In the genomic region with DNA sequence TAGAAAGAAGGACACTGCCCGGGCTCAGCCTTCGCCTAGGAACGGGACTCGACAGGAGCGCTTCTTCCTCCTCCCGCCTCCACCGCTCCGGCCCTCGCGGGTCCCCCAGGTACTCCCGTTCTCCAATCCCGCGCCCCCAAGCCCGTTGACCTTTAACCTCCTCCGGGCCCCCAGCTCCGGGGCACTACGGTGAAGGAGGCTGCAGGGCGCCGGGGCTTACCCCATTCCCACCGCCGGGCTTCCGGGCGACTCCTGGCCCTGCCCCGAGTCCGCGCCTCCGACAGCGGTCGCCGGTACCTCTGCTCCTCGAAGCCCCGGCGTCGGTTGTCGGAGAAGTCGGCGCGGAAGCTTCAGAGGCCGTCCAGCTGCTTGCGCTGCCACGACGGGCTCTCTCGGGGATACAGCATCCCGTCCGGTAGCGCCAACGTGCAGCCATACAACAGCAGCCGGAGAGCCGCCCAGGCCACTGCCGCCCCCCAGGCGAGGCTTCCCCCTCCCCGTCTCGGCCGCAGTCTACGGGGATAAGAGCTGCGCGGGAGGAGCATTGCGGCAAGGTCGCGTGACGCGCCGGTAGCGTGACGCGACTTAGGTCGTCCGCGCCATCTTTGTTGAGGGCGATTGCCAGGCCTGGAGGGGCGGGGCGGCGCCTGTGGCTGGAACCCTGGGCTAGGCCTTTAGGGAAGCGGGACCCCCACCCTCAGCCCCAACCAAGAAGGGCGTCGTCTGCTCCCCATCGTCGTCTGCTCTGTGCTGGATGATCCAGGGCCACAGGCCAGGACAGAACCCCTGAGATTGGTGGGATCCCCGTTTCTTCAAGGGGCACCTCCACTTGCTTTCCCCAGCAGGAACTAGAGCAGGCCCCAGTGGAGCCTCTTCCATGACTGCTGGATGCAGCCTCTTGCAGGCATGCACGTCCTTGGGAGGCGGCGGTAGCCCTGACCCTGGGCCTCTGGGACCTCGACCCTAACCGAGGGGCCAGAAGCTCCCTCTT, we compare ENCODE assay signal across 1 cellular context.
TF ChIP-seq lines count a peak whose summit lies in the region.

No MANE protein-coding gene starts in this region.

TF ChIP-seq in K562, 482 proteins besides CTCF, POLR2A, EP300 and RAD21 (continued from another document and continues in another):
- TF ChIP-seq ZBTB12 (CRISPR knock-in tag; IDR thresholded peaks at IDR 0.05) (peak; percentile 90), XRCC3 (IDR thresholded peaks at IDR 0.05) (no peak), CBFA2T2 (conservative IDR thresholded peaks at IDR 0.05) (peak; percentile 40), RNF219 (CRISPR knock-in tag; IDR thresholded peaks at IDR 0.05) (no peak), ARID2 (IDR thresholded peaks at IDR 0.05) (no peak), NRF1 (conservative IDR thresholded peaks at IDR 0.05 in 1 of 2, IDR thresholded peaks at IDR 0.05 in 1 of 2) (peak; percentile 85 to 89), NR2F6 (CRISPR knock-in tag; IDR thresholded peaks at IDR 0.05) (no peak), POLR2B (IDR thresholded peaks at IDR 0.05; ENCODE audit: low read depth, partially characterized antibody) (peak; percentile 57), HDAC1 (IDR thresholded peaks at IDR 0.05) (peak in 1 of 2 experiments; percentile 73; a peak in 2 of 4 replicates), HDAC3 (IDR thresholded peaks at IDR 0.05; ENCODE audit: borderline replicate concordance, partially characterized antibody) (no peak), CGGBP1 (CRISPR knock-in tag; IDR thresholded peaks at IDR 0.05) (no peak), HDAC2 (IDR thresholded peaks at IDR 0.05) (no peak), CTBP1 (IDR thresholded peaks at IDR 0.05; ENCODE audit: borderline replicate concordance) (peak; percentile 66; the same call in 1 of the 2 replicates), MCM5 (IDR thresholded peaks at IDR 0.05; ENCODE audit: low read depth) (no peak), ZNF253 (CRISPR knock-in tag; conservative IDR thresholded peaks at IDR 0.05) (no peak), CUX1 (CRISPR knock-in tag; IDR thresholded peaks at IDR 0.05) (no peak), HMG20A (CRISPR knock-in tag; conservative IDR thresholded peaks at IDR 0.05) (no peak), RAD51 (IDR thresholded peaks at IDR 0.05; ENCODE audit: borderline replicate concordance, low read depth) (peak; percentile 83), ETV6 (IDR thresholded peaks at IDR 0.05; ENCODE audit: borderline replicate concordance in 1 of 2, low read depth in 2 of 2, low read length in 1 of 2) (no peak), ETV6 (CRISPR knock-in tag; IDR thresholded peaks at IDR 0.05; ENCODE audit: borderline replicate concordance) (no peak), NUFIP1 (IDR thresholded peaks at IDR 0.05; ENCODE audit: partially characterized antibody) (no peak), XRCC4 (IDR thresholded peaks at IDR 0.05; ENCODE audit: extremely low read depth, insufficient read depth, insufficient read length) (no peak), FOXK1 (CRISPR knock-in tag; IDR thresholded peaks at IDR 0.05; ENCODE audit: borderline replicate concordance) (no peak), PBX2 (CRISPR knock-in tag; IDR thresholded peaks at IDR 0.05; ENCODE audit: low read depth) (no peak), PBX2 (tag; conservative IDR thresholded peaks at IDR 0.05; ENCODE audit: low read depth) (no peak), POLR3G (IDR thresholded peaks at IDR 0.05; ENCODE audit: extremely low read depth, insufficient read length, insufficient replicate concordance) (no peak), BCLAF1 (IDR thresholded peaks at IDR 0.05; ENCODE audit: borderline replicate concordance in 1 of 2, control insufficient read depth in 1 of 2, low read depth in 2 of 2, low read length in 1 of 2) (no peak), ZNF695 (CRISPR knock-in tag; IDR thresholded peaks at IDR 0.05) (no peak)
- TF ChIP-seq, protein P1, sequence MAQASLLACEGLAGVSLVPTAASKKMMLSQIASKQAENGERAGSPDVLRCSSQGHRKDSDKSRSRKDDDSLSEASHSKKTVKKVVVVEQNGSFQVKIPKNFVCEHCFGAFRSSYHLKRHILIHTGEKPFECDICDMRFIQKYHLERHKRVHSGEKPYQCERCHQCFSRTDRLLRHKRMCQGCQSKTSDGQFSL (CRISPR knock-in tag; IDR thresholded peaks at IDR 0.05), result peak; percentile 37; the same call in 1 of the 2 replicates
- TF ChIP-seq, protein P1 (tag; IDR thresholded peaks at IDR 0.05), result no peak
- TF ChIP-seq, protein P2, sequence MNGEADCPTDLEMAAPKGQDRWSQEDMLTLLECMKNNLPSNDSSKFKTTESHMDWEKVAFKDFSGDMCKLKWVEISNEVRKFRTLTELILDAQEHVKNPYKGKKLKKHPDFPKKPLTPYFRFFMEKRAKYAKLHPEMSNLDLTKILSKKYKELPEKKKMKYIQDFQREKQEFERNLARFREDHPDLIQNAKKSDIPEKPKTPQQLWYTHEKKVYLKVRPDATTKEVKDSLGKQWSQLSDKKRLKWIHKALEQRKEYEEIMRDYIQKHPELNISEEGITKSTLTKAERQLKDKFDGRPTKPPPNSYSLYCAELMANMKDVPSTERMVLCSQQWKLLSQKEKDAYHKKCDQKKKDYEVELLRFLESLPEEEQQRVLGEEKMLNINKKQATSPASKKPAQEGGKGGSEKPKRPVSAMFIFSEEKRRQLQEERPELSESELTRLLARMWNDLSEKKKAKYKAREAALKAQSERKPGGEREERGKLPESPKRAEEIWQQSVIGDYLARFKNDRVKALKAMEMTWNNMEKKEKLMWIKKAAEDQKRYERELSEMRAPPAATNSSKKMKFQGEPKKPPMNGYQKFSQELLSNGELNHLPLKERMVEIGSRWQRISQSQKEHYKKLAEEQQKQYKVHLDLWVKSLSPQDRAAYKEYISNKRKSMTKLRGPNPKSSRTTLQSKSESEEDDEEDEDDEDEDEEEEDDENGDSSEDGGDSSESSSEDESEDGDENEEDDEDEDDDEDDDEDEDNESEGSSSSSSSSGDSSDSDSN (IDR thresholded peaks at IDR 0.05; ENCODE audit: borderline replicate concordance in 1 of 2, low read depth in 2 of 2, low read length in 2 of 2), result no peak
- TF ChIP-seq, protein P3, sequence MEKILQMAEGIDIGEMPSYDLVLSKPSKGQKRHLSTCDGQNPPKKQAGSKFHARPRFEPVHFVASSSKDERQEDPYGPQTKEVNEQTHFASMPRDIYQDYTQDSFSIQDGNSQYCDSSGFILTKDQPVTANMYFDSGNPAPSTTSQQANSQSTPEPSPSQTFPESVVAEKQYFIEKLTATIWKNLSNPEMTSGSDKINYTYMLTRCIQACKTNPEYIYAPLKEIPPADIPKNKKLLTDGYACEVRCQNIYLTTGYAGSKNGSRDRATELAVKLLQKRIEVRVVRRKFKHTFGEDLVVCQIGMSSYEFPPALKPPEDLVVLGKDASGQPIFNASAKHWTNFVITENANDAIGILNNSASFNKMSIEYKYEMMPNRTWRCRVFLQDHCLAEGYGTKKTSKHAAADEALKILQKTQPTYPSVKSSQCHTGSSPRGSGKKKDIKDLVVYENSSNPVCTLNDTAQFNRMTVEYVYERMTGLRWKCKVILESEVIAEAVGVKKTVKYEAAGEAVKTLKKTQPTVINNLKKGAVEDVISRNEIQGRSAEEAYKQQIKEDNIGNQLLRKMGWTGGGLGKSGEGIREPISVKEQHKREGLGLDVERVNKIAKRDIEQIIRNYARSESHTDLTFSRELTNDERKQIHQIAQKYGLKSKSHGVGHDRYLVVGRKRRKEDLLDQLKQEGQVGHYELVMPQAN (IDR thresholded peaks at IDR 0.05; ENCODE audit: borderline replicate concordance), result peak; percentile 64; the same call in 1 of the 2 replicates
